Comparison of ENCODE assay signal across 11 cellular contexts in genomic region chr22:31818481-31819392, GRCh38.
A peak's percentile ranks its signal among the peaks of the same experiment; 100 is the strongest.
DNase-seq lines count a peak whose midpoint lies in the region; ATAC-seq and TF ChIP-seq lines count a peak whose summit lies in the region.
"Had no signal": no experiment of that assay in that cellular context is flagged by ENCODE, and none has a peak within 500 bp of the region (broad histone marks: within the 10 kb centered on the region; RNA-seq: fewer than 3 reads in every experiment).

No MANE protein-coding gene starts in this region.

- H3K36me3 ChIP-seq in neural progenitor cell = no peaks in the 10 kb centered on the region

- H3K4me3 Mint-ChIP-seq in neural progenitor cell = no peak overlapping the region
- H3K4me3 Mint-ChIP-seq: dendritic cell treated with granulocyte-macrophage colony-stimulating factor and Interleukin-4, amounts not matched to agents 40 ng/mL and 50 ng/mL, for 4 days had no signal

- ATAC-seq in HG02870 (IDR thresholded peaks at IDR 0.05; ENCODE audit: unreplicated experiment) = no peak
- no peak for ATAC-seq in HG03520 (IDR thresholded peaks at IDR 0.05; ENCODE audit: unreplicated experiment)
- ATAC-seq in HG03045 (IDR thresholded peaks at IDR 0.05; ENCODE audit: unreplicated experiment) = no peak
- ATAC-seq: sciatic nerve had no signal

- no peaks in the 10 kb centered on the region for H3K4me1 ChIP-seq in neural progenitor cell

- no peaks in the 10 kb centered on the region for H3K9me3 ChIP-seq in neural progenitor cell (ENCODE audit: low read depth)

- DNase-seq in ELF-1 (ENCODE audit: low read depth, low spot score) (peak; percentile 4), HT1080 (ENCODE audit: low read depth) (peak; percentile 56), amniotic epithelial cell (ENCODE audit: low read depth) (peak; percentile 77), neural progenitor cell (ENCODE audit: low spot score) (peak; percentile 15), islet precursor cell (no peak)
- DNase-seq: NCI-H524 treated with DMSO at 0.1 percent for 48 hours had no signal

- no peaks in the 10 kb centered on the region for H3F3A ChIP-seq in neural progenitor cell (ENCODE audit: low read depth)

- H3K4me3 ChIP-seq in neural progenitor cell = no peak overlapping the region

- no peaks in the 10 kb centered on the region for H4K20me1 ChIP-seq in neural progenitor cell (ENCODE audit: low read depth)

- H2AFZ ChIP-seq in neural progenitor cell (replicated peaks) = no peak overlapping the region

- no peaks in the 10 kb centered on the region for H3K27me3 ChIP-seq in neural progenitor cell

- peak; percentile 7 for TF ChIP-seq CTCF in neural progenitor cell (IDR thresholded peaks at IDR 0.05)

- H3K36me3 Mint-ChIP-seq in neural progenitor cell = peaks cover 31% of the 10 kb centered on the region

- no peak overlapping the region for H3K4me2 ChIP-seq in neural progenitor cell

- H3K27me3 Mint-ChIP-seq in neural progenitor cell (ENCODE audit: insufficient read depth, low read depth) = no peaks in the 10 kb centered on the region
- H3K27me3 Mint-ChIP-seq: dendritic cell treated with granulocyte-macrophage colony-stimulating factor and Interleukin-4, amounts not matched to agents 40 ng/mL and 50 ng/mL, for 4 days had no signal

- H3K27ac Mint-ChIP-seq in neural progenitor cell = no peak overlapping the region
- H3K27ac Mint-ChIP-seq: dendritic cell treated with granulocyte-macrophage colony-stimulating factor and Interleukin-4, amounts not matched to agents 40 ng/mL and 50 ng/mL, for 4 days had no signal

- H3K9ac ChIP-seq in neural progenitor cell = no peak overlapping the region

- H3K9me3 Mint-ChIP-seq in neural progenitor cell = no peaks in the 10 kb centered on the region
- H3K9me3 Mint-ChIP-seq: dendritic cell treated with granulocyte-macrophage colony-stimulating factor and Interleukin-4, amounts not matched to agents 40 ng/mL and 50 ng/mL, for 4 days had no signal

- H3K79me2 ChIP-seq in neural progenitor cell (ENCODE audit: low read depth) = no peaks in the 10 kb centered on the region

- no peaks in the 10 kb centered on the region for H3K4me1 Mint-ChIP-seq in neural progenitor cell

- H3K27ac ChIP-seq in neural progenitor cell = no peak overlapping the region
